Comparison of ENCODE assay signal across 11 cellular contexts in the genomic region with DNA sequence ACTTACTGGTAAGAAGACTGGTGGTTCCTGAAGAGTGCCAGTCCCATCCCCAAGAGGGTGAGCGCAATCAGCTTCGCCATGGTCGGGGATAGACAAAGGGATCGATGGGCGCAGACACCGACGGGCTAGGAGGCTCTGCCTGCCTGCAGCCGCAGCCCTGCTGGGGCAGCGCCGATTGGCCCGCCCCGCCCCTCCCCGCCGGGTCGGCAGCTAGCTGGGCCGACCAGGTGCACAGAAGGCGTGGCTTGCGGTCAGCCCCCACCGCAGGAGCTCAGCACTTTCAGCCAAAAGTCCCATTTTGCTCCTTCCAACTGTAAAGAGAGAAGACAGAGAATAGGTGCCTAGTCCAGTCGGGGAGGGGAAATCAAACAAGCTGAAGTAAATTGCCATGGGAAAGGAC. TPM values are rescaled to one million over a fixed set of nuclear protein-coding genes. Genes with fewer than 3 reads are reported as not detected.
DNase-seq lines count a peak whose midpoint lies in the region; ATAC-seq and TF ChIP-seq lines count a peak whose summit lies in the region.
"Had no signal": no experiment of that assay in that cellular context is flagged by ENCODE, and none has a peak within 500 bp of the region (broad histone marks: within the 10 kb centered on the region; RNA-seq: fewer than 3 reads in every experiment).

A gene (minus strand): TSS at position 137 of the 400 bp plus-strand sequence. CDS start 57 bp downstream, at position 80.

- peak; percentile 49 for DNase-seq in activated CD8-positive, alpha-beta memory T cell treated with anti-CD3 and anti-CD28 coated beads, Interleukin-2, amount 10 ng/mL, durations not matched to agents 7 days and 5 days
- no peak for DNase-seq in activated CD8-positive, alpha-beta memory T cell treated with anti-CD3 and anti-CD28 coated beads, Interleukin-2, amount 50 U/mL, for 48 hours
- DNase-seq in HT-29 (ENCODE audit: low spot score): peak; percentile 4
- DNase-seq in activated naive CD8-positive, alpha-beta T cell treated with anti-CD3 and anti-CD28 coated beads, Interleukin-2, amount 10 ng/mL, durations not matched to agents 7 days and 5 days: peak; percentile 55
- no peak for DNase-seq in smooth muscle cell (lab: John Stamatoyannopoulos, UW; ENCODE audit: unreplicated experiment)
- no peak for DNase-seq in GM23248
- DNase-seq in gastrocnemius medialis: no peak
- DNase-seq in Karpas-422: no peak
- DNase-seq: BE2C, NCI-H1694 treated with DMSO at 0.1 percent for 48 hours had no signal

- POLR2A ChIA-PET in activated naive CD8-positive, alpha-beta T cell treated with anti-CD3 and anti-CD28 coated beads, Interleukin-2, amount 10 ng/mL, durations not matched to agents 7 days and 5 days (lab: Charles Lee): no interaction called here

- no peaks in the 10 kb centered on the region for H3K9me3 ChIP-seq in smooth muscle cell (replicated peaks; ENCODE audit: low read depth)
- no peaks in the 10 kb centered on the region for H3K9me3 ChIP-seq in GM23248 (ENCODE audit: low read depth)
- no peaks in the 10 kb centered on the region for H3K9me3 ChIP-seq in gastrocnemius medialis
- H3K9me3 ChIP-seq in Karpas-422 (ENCODE audit: low read length): no peaks in the 10 kb centered on the region
- H3K9me3 ChIP-seq: BE2C had no signal

- no peak within 1 kb of the TSS for H3K27ac Mint-ChIP-seq in activated CD8-positive, alpha-beta memory T cell treated with anti-CD3 and anti-CD28 coated beads, Interleukin-2, amount 10 ng/mL, durations not matched to agents 7 days and 5 days
- no peak within 1 kb of the TSS for H3K27ac Mint-ChIP-seq in activated naive CD8-positive, alpha-beta T cell treated with anti-CD3 and anti-CD28 coated beads, Interleukin-2, amount 10 ng/mL, durations not matched to agents 7 days and 5 days
- H3K27ac Mint-ChIP-seq: mesothelial cell of epicardium had no signal

- H3K9me2 ChIP-seq in GM23248 (ENCODE audit: insufficient read depth): no peaks in the 10 kb centered on the region
- H3K9me2 ChIP-seq in Karpas-422 (replicated peaks; ENCODE audit: insufficient read depth, low read length): no peaks in the 10 kb centered on the region

- CTCF ChIA-PET in activated CD8-positive, alpha-beta memory T cell treated with anti-CD3 and anti-CD28 coated beads, Interleukin-2, amount 10 ng/mL, durations not matched to agents 7 days and 5 days (lab: Charles Lee): no interaction called here

- H3F3A ChIP-seq in smooth muscle cell (ENCODE audit: low read depth) (peaks cover 6% of the 10 kb centered on the region), GM23248 (ENCODE audit: insufficient read depth) (no peaks in the 10 kb centered on the region)

- H3K4me2 ChIP-seq in smooth muscle cell: no peak within 1 kb of the TSS
- H3K4me2 ChIP-seq in GM23248 (ENCODE audit: unreplicated experiment): no peak within 1 kb of the TSS
- no peak within 1 kb of the TSS for H3K4me2 ChIP-seq in Karpas-422 (ENCODE audit: low read depth, low read length, poor library complexity, severe bottlenecking)

- no peak within 1 kb of the TSS for H3K9ac ChIP-seq in smooth muscle cell (ENCODE audit: low read depth)
- H3K9ac ChIP-seq in GM23248: no peak within 1 kb of the TSS
- H3K9ac ChIP-seq in Karpas-422 (ENCODE audit: low read length): no peak within 1 kb of the TSS

- in situ Hi-C loops in GM23248 (cut with MboI): no loop called here
- in situ Hi-C loops in gastrocnemius medialis (cut with MboI; ENCODE audit: low sequenced_read_pairs in 4 of 4): no loop called here

- intact Hi-C loops in gastrocnemius medialis (cut with DNase I; ENCODE audit: low total_unique reads): no loop called here

- 27% methylated on average over 19 of the region's 20 CpGs for WGBS in smooth muscle cell (ENCODE audit: low lambda C conversion rate)
- 11 to 12% methylated on average over 17 to 20 of the region's 20 CpGs for WGBS in GM23248 (ENCODE audit: low coverage in 1 of 2, low lambda C conversion rate in 2 of 2, missing lambda C conversion rate in 2 of 2), 2 experiments

- H3K27me3 Mint-ChIP-seq in activated CD8-positive, alpha-beta memory T cell treated with anti-CD3 and anti-CD28 coated beads, Interleukin-2, amount 10 ng/mL, durations not matched to agents 7 days and 5 days: peaks cover 19% of the 10 kb centered on the region
- H3K27me3 Mint-ChIP-seq in activated naive CD8-positive, alpha-beta T cell treated with anti-CD3 and anti-CD28 coated beads, Interleukin-2, amount 10 ng/mL, durations not matched to agents 7 days and 5 days: peaks cover 6% of the 10 kb centered on the region

- H4K20me1 ChIP-seq in smooth muscle cell (ENCODE audit: low read depth) (no peaks in the 10 kb centered on the region), GM23248 (ENCODE audit: insufficient read depth) (no peaks in the 10 kb centered on the region), Karpas-422 (ENCODE audit: insufficient read depth, low read depth, low read length) (no peaks in the 10 kb centered on the region)

- H3K9me3 Mint-ChIP-seq in activated CD8-positive, alpha-beta memory T cell treated with anti-CD3 and anti-CD28 coated beads, Interleukin-2, amount 10 ng/mL, durations not matched to agents 7 days and 5 days (ENCODE audit: low read depth): peaks cover 5% of the 10 kb centered on the region
- H3K9me3 Mint-ChIP-seq in activated naive CD8-positive, alpha-beta T cell treated with anti-CD3 and anti-CD28 coated beads, Interleukin-2, amount 10 ng/mL, durations not matched to agents 7 days and 5 days: peaks cover 7% of the 10 kb centered on the region

- no peak within 1 kb of the TSS for H3K4me3 Mint-ChIP-seq in activated CD8-positive, alpha-beta memory T cell treated with anti-CD3 and anti-CD28 coated beads, Interleukin-2, amount 10 ng/mL, durations not matched to agents 7 days and 5 days
- H3K4me3 Mint-ChIP-seq in activated naive CD8-positive, alpha-beta T cell treated with anti-CD3 and anti-CD28 coated beads, Interleukin-2, amount 10 ng/mL, durations not matched to agents 7 days and 5 days: peak within 1 kb of the TSS; percentile 61
- H3K4me3 Mint-ChIP-seq: mesothelial cell of epicardium had no signal

- H3K79me2 ChIP-seq in smooth muscle cell (ENCODE audit: low read depth) (no peaks in the 10 kb centered on the region), GM23248 (ENCODE audit: insufficient read depth) (no peaks in the 10 kb centered on the region), Karpas-422 (ENCODE audit: low read length) (no peaks in the 10 kb centered on the region)

- no peak within 1 kb of the TSS for H2AFZ ChIP-seq in smooth muscle cell (ENCODE audit: low read depth)
- no peak within 1 kb of the TSS for H2AFZ ChIP-seq in GM23248
- no peak within 1 kb of the TSS for H2AFZ ChIP-seq in Karpas-422 (ENCODE audit: low read length)

- H3K27ac ChIP-seq in smooth muscle cell (ENCODE audit: low read depth): no peak within 1 kb of the TSS
- H3K27ac ChIP-seq in GM23248: no peak within 1 kb of the TSS
- no peak within 1 kb of the TSS for H3K27ac ChIP-seq in gastrocnemius medialis
- H3K27ac ChIP-seq in Karpas-422 (ENCODE audit: low read length): no peak within 1 kb of the TSS

- H3K4me1 Mint-ChIP-seq in activated CD8-positive, alpha-beta memory T cell treated with anti-CD3 and anti-CD28 coated beads, Interleukin-2, amount 10 ng/mL, durations not matched to agents 7 days and 5 days: peaks cover 7% of the 10 kb centered on the region
- peaks cover 8% of the 10 kb centered on the region for H3K4me1 Mint-ChIP-seq in activated naive CD8-positive, alpha-beta T cell treated with anti-CD3 and anti-CD28 coated beads, Interleukin-2, amount 10 ng/mL, durations not matched to agents 7 days and 5 days
- H3K4me1 Mint-ChIP-seq: mesothelial cell of epicardium had no signal

- H3K36me3 ChIP-seq in smooth muscle cell (ENCODE audit: low read depth) (no peaks in the 10 kb centered on the region), GM23248 (ENCODE audit: low read depth) (no peaks in the 10 kb centered on the region), gastrocnemius medialis (no peaks in the 10 kb centered on the region), Karpas-422 (ENCODE audit: insufficient read depth, low read length) (no peaks in the 10 kb centered on the region)
- H3K36me3 ChIP-seq: BE2C had no signal

- H3K4me1 ChIP-seq in smooth muscle cell (ENCODE audit: low read depth): peaks cover 7% of the 10 kb centered on the region
- no peaks in the 10 kb centered on the region for H3K4me1 ChIP-seq in GM23248 (ENCODE audit: insufficient read depth)
- no peaks in the 10 kb centered on the region for H3K4me1 ChIP-seq in gastrocnemius medialis
- H3K4me1 ChIP-seq in Karpas-422 (ENCODE audit: low read length): no peaks in the 10 kb centered on the region
- H3K4me1 ChIP-seq: BE2C had no signal

- H3K36me3 Mint-ChIP-seq in activated CD8-positive, alpha-beta memory T cell treated with anti-CD3 and anti-CD28 coated beads, Interleukin-2, amount 10 ng/mL, durations not matched to agents 7 days and 5 days: peaks cover 6% of the 10 kb centered on the region
- H3K36me3 Mint-ChIP-seq in activated naive CD8-positive, alpha-beta T cell treated with anti-CD3 and anti-CD28 coated beads, Interleukin-2, amount 10 ng/mL, durations not matched to agents 7 days and 5 days: no peaks in the 10 kb centered on the region
- H3K36me3 Mint-ChIP-seq: mesothelial cell of epicardium had no signal

- TF ChIP-seq POLR2A in gastrocnemius medialis (IDR thresholded peaks at IDR 0.05): no peak

- TF ChIP-seq CTCF in smooth muscle cell (IDR thresholded peaks at IDR 0.05; ENCODE audit: borderline replicate concordance, insufficient read depth, poor library complexity, severe bottlenecking) (no peak), gastrocnemius medialis (IDR thresholded peaks at IDR 0.05 in 4 of 5, conservative IDR thresholded peaks at IDR 0.05 in 1 of 5) (no peak)

- H3K27me3 ChIP-seq in smooth muscle cell (ENCODE audit: low read depth) (peaks cover 6% of the 10 kb centered on the region), GM23248 (replicated peaks; ENCODE audit: insufficient read depth) (peaks cover 3% of the 10 kb centered on the region), gastrocnemius medialis (no peaks in the 10 kb centered on the region), Karpas-422 (ENCODE audit: low read length) (no peaks in the 10 kb centered on the region)
- H3K27me3 ChIP-seq: BE2C had no signal

- H3K4me3 ChIP-seq in smooth muscle cell (peak within 1 kb of the TSS; percentile 21), GM23248 (no peak within 1 kb of the TSS), gastrocnemius medialis (no peak within 1 kb of the TSS), Karpas-422 (ENCODE audit: low read length) (no peak within 1 kb of the TSS)

- peak; percentile 76 for ATAC-seq in activated CD8-positive, alpha-beta memory T cell treated with anti-CD3 and anti-CD28 coated beads, Interleukin-2, amount 10 ng/mL, durations not matched to agents 7 days and 5 days
- peak; percentile 80 for ATAC-seq in activated naive CD8-positive, alpha-beta T cell treated with anti-CD3 and anti-CD28 coated beads, Interleukin-2, amount 10 ng/mL, durations not matched to agents 7 days and 5 days (ENCODE audit: low read depth)
- no peak for ATAC-seq in gastrocnemius medialis

RNA-seq across cellular contexts. Expression of the gene that starts here (rescaled TPM):
- not detected for total RNA-seq in activated CD8-positive, alpha-beta memory T cell treated with anti-CD3 and anti-CD28 coated beads, Interleukin-2, amount 10 ng/mL, durations not matched to agents 7 days and 5 days
- total RNA-seq in HT-29 (2014; rRNA removed; shearing (Covaris generic)): 0.78 and 1.2 TPM in 2 replicates
- total RNA-seq in activated naive CD8-positive, alpha-beta T cell treated with anti-CD3 and anti-CD28 coated beads, Interleukin-2, amount 10 ng/mL, durations not matched to agents 7 days and 5 days: not detected
- total RNA-seq in smooth muscle cell (0.72 TPM in 1 of 2 replicates, not detected in the other), gastrocnemius medialis (under 1 TPM in 1 of 4 donors, not detected in 3; 0.31 TPM)
- polyA plus RNA-seq in smooth muscle cell (not detected in 2 replicates), GM23248 (2016; fragmentation: Nextera tagmentation; extraction: Ambion mirVana) (not detected in 2 replicates)
- total RNA-seq in GM23248 (2014; rRNA removed; shearing (Covaris generic)): not detected in 2 replicates
- total RNA-seq in Karpas-422 (2014; rRNA removed; shearing (Covaris generic); ENCODE audit: low replicate concordance): not detected in 2 replicates
- total RNA-seq: mesothelial cell of epicardium had no signal

Comparison
In these comparisons a context has a peak if more than half of its experiments do, and no peak if none do; other contexts are left out.
1. Peak in DNase-seq and ATAC-seq in activated CD8-positive, alpha-beta memory T cell treated with anti-CD3 and anti-CD28 coated beads, Interleukin-2, amount 10 ng/mL, durations not matched to agents 7 days and 5 days; RNA of the gene not detected or under 1 TPM.
2. Peak in DNase-seq and ATAC-seq in activated naive CD8-positive, alpha-beta T cell treated with anti-CD3 and anti-CD28 coated beads, Interleukin-2, amount 10 ng/mL, durations not matched to agents 7 days and 5 days; RNA of the gene not detected or under 1 TPM.